6 cellular contexts compared by ENCODE assay signal in genomic region chr13:103394670-103395069, GRCh38.
"Had no signal": no experiment of that assay in that cellular context is flagged by ENCODE, and none has a peak within 500 bp of the region (broad histone marks: within the 10 kb centered on the region; RNA-seq: fewer than 3 reads in every experiment).

No MANE protein-coding gene starts in this region.

- H3K27ac ChIP-seq: GM23248 had no signal

- DNase-seq: GM23248, GOT3, H9, HCEC 1CT, IMR-90 had no signal

- H3K4me3 ChIP-seq: GM23248, K562 had no signal
